ENCODE assay signal across 9 cellular contexts in the genomic region with DNA sequence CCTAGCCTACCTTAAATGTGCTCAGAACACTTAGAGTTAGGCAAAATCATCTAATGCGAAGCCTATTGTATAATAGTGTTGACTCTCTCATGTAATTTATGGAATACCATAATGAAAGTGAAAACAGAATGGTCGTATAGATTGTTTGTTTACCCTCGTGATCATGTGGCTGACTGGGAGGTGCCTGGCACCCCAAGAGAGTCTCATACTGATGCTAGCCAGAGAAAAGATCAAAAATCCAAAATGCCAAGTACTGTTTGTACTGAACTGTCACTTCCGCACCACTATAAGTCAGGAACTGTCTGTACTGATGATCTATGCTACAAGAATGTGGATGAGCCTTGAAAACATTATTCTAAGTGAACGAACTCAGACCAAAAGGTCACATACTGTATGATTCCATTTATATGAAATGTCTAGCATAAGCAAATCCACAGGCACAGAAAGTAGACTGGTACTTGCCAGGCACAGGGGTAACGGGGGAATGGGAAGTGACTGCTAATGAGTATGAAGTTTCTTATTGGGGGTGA. TPM values are rescaled to one million over a fixed set of nuclear protein-coding genes. Genes with fewer than 3 reads are reported as not detected.
A peak's percentile ranks its signal among the peaks of the same experiment; 100 is the strongest.
DNase-seq lines count a peak whose midpoint lies in the region; ATAC-seq, FAIRE-seq and TF ChIP-seq lines count a peak whose summit lies in the region.
"Had no signal": no experiment of that assay in that cellular context is flagged by ENCODE, and none has a peak within 500 bp of the region (broad histone marks: within the 10 kb centered on the region; RNA-seq: fewer than 3 reads in every experiment).

No MANE protein-coding gene starts in this region.

- H2BK15ac ChIP-seq in neuronal stem cell (ENCODE audit: low read length) = no peak overlapping the region

- peak; percentile 81 for FAIRE-seq in A549 (lab: Jason Lieb, UNC)
- no peak for FAIRE-seq in GM12878 (lab: Jason Lieb, UNC)
- FAIRE-seq: GM18507 had no signal

- TF ChIP-seq CTCF in A549 (IDR thresholded peaks at IDR 0.05) (no peak), GM12878 (IDR thresholded peaks at IDR 0.05 in 2 of 3, conservative IDR thresholded peaks at IDR 0.05 in 1 of 3; ENCODE audit: control insufficient read depth in 2 of 3, extremely low read depth in 1 of 3, insufficient read depth in 1 of 3, low read depth in 3 of 3, low read length in 3 of 3) (no peak)

- H2AK5ac ChIP-seq in neuronal stem cell (ENCODE audit: low read depth, low read length) = no peak overlapping the region

- H3K4me1 ChIP-seq in A549 (peaks cover 70% of the 10 kb centered on the region), GM12878 (ENCODE audit: control insufficient read depth, insufficient read depth, low read length) (peaks cover 7% of the 10 kb centered on the region), neuronal stem cell (ENCODE audit: control insufficient read depth in 2 of 2, insufficient read depth in 1 of 2, low read depth in 1 of 2, low read length in 2 of 2) (peaks cover 0 to 16% of the 10 kb centered on the region in 2 donors)

- no peak overlapping the region for H2BK5ac ChIP-seq in neuronal stem cell (ENCODE audit: low read length)

- no peak overlapping the region for H3K18ac ChIP-seq in neuronal stem cell (ENCODE audit: low read length)

- no peaks in the 10 kb centered on the region for H3K9me3 ChIP-seq in A549
- H3K9me3 ChIP-seq in GM12878 (replicated peaks; ENCODE audit: control insufficient read depth, insufficient read depth, low read length) = no peaks in the 10 kb centered on the region
- no peaks in the 10 kb centered on the region for H3K9me3 ChIP-seq in neuronal stem cell (replicated peaks in 1 of 2; ENCODE audit: control insufficient read depth in 2 of 2, insufficient read depth in 1 of 2, low read depth in 1 of 2, low read length in 2 of 2)

- in situ Hi-C loops in GM12878 (cut with MboI) = no loop called here

- H3K27ac ChIP-seq in A549 = peak overlapping the region; percentile 94 to 97
- H3K27ac ChIP-seq in GM12878 (ENCODE audit: control insufficient read depth, insufficient read depth) = no peak overlapping the region
- no peak overlapping the region for H3K27ac ChIP-seq in neuronal stem cell (replicated peaks; ENCODE audit: low read length)

- no peak overlapping the region for H2AFZ ChIP-seq in GM12878 (ENCODE audit: control insufficient read depth, low read depth, low read length)
- H2AFZ ChIP-seq in neuronal stem cell (ENCODE audit: low read length) = no peak overlapping the region

- H2BK120ac ChIP-seq in neuronal stem cell (ENCODE audit: low read depth, low read length) = no peak overlapping the region

- WGBS in A549 (ENCODE audit: missing lambda C conversion rate) = 1% methylated on average over 6 of the region's 6 CpGs
- WGBS in GM12878 (ENCODE audit: insufficient coverage, insufficient replicate concordance, low lambda C conversion rate, missing lambda C conversion rate) = 65% methylated on average over 6 of the region's 6 CpGs
- no CpG with 5 or more reads among the region's 6 CpGs for whole genome bisulfite sequencing in neuronal stem cell (ENCODE audit: extremely low coverage in 2 of 2, insufficient read length in 2 of 2, insufficient replicate concordance in 1 of 2), 2 donors

- H4K8ac ChIP-seq in neuronal stem cell (ENCODE audit: low read depth, low read length) = no peak overlapping the region

- peaks cover 19% of the 10 kb centered on the region for H3K79me1 ChIP-seq in neuronal stem cell (ENCODE audit: low read depth, low read length)

- CTCF ChIA-PET in A549 (lab: Yijun Ruan, JAX) (interaction anchor here (0.6 to 15.0 kb wide), 6 partner anchors 17 to 61 kb away, joined by 3 to 131 read pairs (median 4); a partner anchor contains a TSS), GM12878 (lab: Yijun Ruan, JAX) (interaction anchor here (1.1 kb wide), 1 partner anchor 61 kb away, joined by 4 read pairs; no protein-coding TSS in a partner anchor)

- POLR2A ChIA-PET in A549 (lab: Yijun Ruan, JAX) = interaction anchor here (0.6 to 0.8 kb wide), 3 partner anchors 25 to 138 kb away, joined by 3 to 11 read pairs (median 5); no protein-coding TSS in a partner anchor
- POLR2A ChIA-PET in GM12878 (lab: Charles Lee) = interaction anchor here (0.6 to 0.7 kb wide), 3 partner anchors 13 to 197 kb away, joined by 3 to 7 read pairs (median 4); no protein-coding TSS in a partner anchor

- TF ChIP-seq EP300 in A549 (IDR thresholded peaks at IDR 0.05) (peak; percentile 79 to 93; a peak in 3 of 5 replicates), GM12878 (IDR thresholded peaks at IDR 0.05; ENCODE audit: borderline replicate concordance in 1 of 2, control insufficient read depth in 1 of 2, low read depth in 2 of 2, low read length in 2 of 2) (no peak)

- ATAC-seq in A549 = peak; percentile 90 to 94
- no peak for ATAC-seq in GM12878
- ATAC-seq in stimulated activated naive CD8-positive, alpha-beta T cell treated with anti-CD3 and anti-CD28 coated beads, Interleukin-15, Interleukin-2, amounts not matched to agents 100 U/mL and 50 U/mL, for 24 hours = peak; percentile 36
- ATAC-seq in HG03097 (IDR thresholded peaks at IDR 0.05; ENCODE audit: low FRiP score, unreplicated experiment) = no peak

- H2BK12ac ChIP-seq in neuronal stem cell (ENCODE audit: low read length) = no peak overlapping the region

- H3K36me3 ChIP-seq in GM12878 (ENCODE audit: control insufficient read depth in 2 of 2, insufficient read depth in 2 of 2, low read length in 1 of 2) (peaks cover 23 to 31% of the 10 kb centered on the region in 2 experiments), neuronal stem cell (replicated peaks in 1 of 2; ENCODE audit: control insufficient read depth in 2 of 2, insufficient read depth in 2 of 2, low read length in 2 of 2) (peaks cover 5 to 91% of the 10 kb centered on the region in 2 donors)

- SMC1A ChIA-PET in GM12878 (lab: Charles Lee; ENCODE audit: uncharacterized antibody, unreplicated experiment) = no interaction called here

- H4K20me1 ChIP-seq in GM12878 (ENCODE audit: control insufficient read depth, insufficient read depth) = peaks cover 21% of the 10 kb centered on the region

- H4K91ac ChIP-seq in neuronal stem cell (ENCODE audit: low read depth, low read length, poor library complexity) = no peak overlapping the region

- no peak overlapping the region for H3K9ac ChIP-seq in GM12878 (ENCODE audit: control insufficient read depth, insufficient read depth, low read length)
- H3K9ac ChIP-seq in neuronal stem cell (ENCODE audit: low read depth, low read length, poor library complexity) = no peak overlapping the region

- H3K23ac ChIP-seq in neuronal stem cell (ENCODE audit: low read depth, low read length, poor library complexity) = no peak overlapping the region

- DNase-seq in A549 (ENCODE audit: low read depth in 1 of 2, low spot score in 1 of 2) = peak; percentile 77 to 91
- DNase-seq in HPDE6-E6E7 (ENCODE audit: extremely low spot score) = peak; percentile 96
- no peak for DNase-seq in GM12878 (ENCODE audit: low read depth, low spot score)
- DNase-seq in iris pigment epithelial cell (ENCODE audit: low read depth) = peak; percentile 99
- no peak for DNase-seq in stimulated activated naive CD8-positive, alpha-beta T cell treated with anti-CD3 and anti-CD28 coated beads, Interleukin-15, Interleukin-2, amounts not matched to agents 100 U/mL and 50 U/mL, for 24 hours
- no peak for DNase-seq in neuronal stem cell (ENCODE audit: low spot score)
- DNase-seq in stimulated activated CD4-positive, alpha-beta T cell treated with anti-CD3 and anti-CD28 coated beads, Interleukin-4, amount 100 ng/mL, for 4 hours = no peak

- intact Hi-C loops in GM12878 (cut with micrococcal nuclease; ENCODE audit: unreplicated experiment) = no loop called here

- RAD21 ChIA-PET in GM12878 (lab: Charles Lee; ENCODE audit: unreplicated experiment) = no interaction called here

- H3K27me3 ChIP-seq in GM12878 (replicated peaks in 1 of 2; ENCODE audit: control insufficient read depth in 2 of 2, insufficient read depth in 2 of 2, low read length in 1 of 2) (no peaks in the 10 kb centered on the region), neuronal stem cell (ENCODE audit: control insufficient read depth in 3 of 3, insufficient read depth in 3 of 3, low read depth in 1 of 3, low read length in 3 of 3) (no peaks in the 10 kb centered on the region)

- H3K4me3 ChIP-seq in A549 = peak overlapping the region; percentile 34
- H3K4me3 ChIP-seq in GM12878 = no peak overlapping the region
- H3K4me3 ChIP-seq in neuronal stem cell (ENCODE audit: low read length in 2 of 2) = no peak overlapping the region

- BruUV-seq in GM12878 (replicated peaks; lab: Mats Ljungman, UMichigan) = no TSS peak

- H3K4ac ChIP-seq in neuronal stem cell (ENCODE audit: low read length) = no peak overlapping the region

- TF ChIP-seq POLR2A in A549 (IDR thresholded peaks at IDR 0.05; ENCODE audit: low read length) (no peak), GM12878 (IDR thresholded peaks at IDR 0.05; ENCODE audit: low read depth, low read length) (no peak)

- H3K4me2 ChIP-seq in A549 = peak overlapping the region; percentile 90
- H3K4me2 ChIP-seq in GM12878 (ENCODE audit: control insufficient read depth, insufficient read depth) = no peak overlapping the region
- no peak overlapping the region for H3K4me2 ChIP-seq in neuronal stem cell (ENCODE audit: insufficient read depth, low read length, poor library complexity, severe bottlenecking)

- H3K14ac ChIP-seq in neuronal stem cell (ENCODE audit: low read length) = no peak overlapping the region

- TF ChIP-seq RAD21 in A549 (conservative IDR thresholded peaks at IDR 0.05 in 1 of 2, IDR thresholded peaks at IDR 0.05 in 1 of 2) (peak; percentile 20 to 54; a peak in 4 of 5 replicates), GM12878 (IDR thresholded peaks at IDR 0.05; ENCODE audit: insufficient read depth, low read depth, low read length) (no peak)

- H3K79me2 ChIP-seq in GM12878 (ENCODE audit: control insufficient read depth, insufficient read depth, low read length) = peaks cover 81% of the 10 kb centered on the region

RNA-seq across cellular contexts. Expression of a gene that starts 22.4 kb away (rescaled TPM):
- 23.6 and 24.9 TPM in 2 replicates for polyA plus RNA-seq in A549 (2011; rRNA removed)
- 10.9 TPM in 2 replicates for polyA plus RNA-seq in A549 (2012; cell fraction: cytosol; rRNA removed)
- polyA plus RNA-seq in A549 (2012; cell fraction: nucleus; rRNA removed) = 19.5 and 21.4 TPM in 2 replicates
- 10.2 to 11.2 TPM (median 10.4 TPM) in 3 replicates for polyA plus RNA-seq in A549 (2017; fragmentation: RNase III; extraction: RNeasy Plus Mini Kit Qiagen cat#74134 plus additional on column Dnase treatment)
- polyA minus RNA-seq in A549 (2011; rRNA and poly(A)+ RNA removed) = 22.2 and 24.4 TPM in 2 replicates
- total RNA-seq in GM12878 (2013; cell fraction: nucleolus; rRNA removed) = 207 and 208 TPM in 2 replicates
- total RNA-seq in GM12878 (2014; rRNA removed) = 17.8 and 18.5 TPM in 2 replicates
- total RNA-seq in GM12878 (2014; rRNA removed; fragmentation: Illumina TruSeq; extraction: Trizol) = 24.1 and 24.2 TPM in 2 replicates
- total RNA-seq in GM12878 (2021) = 42.1 and 54.8 TPM in 2 replicates
- 9.9 TPM for polyA plus RNA-seq in GM12878 (2011; ENCODE audit: low read depth)
- 26.6 and 34.3 TPM in 2 replicates for polyA plus RNA-seq in GM12878 (2011; rRNA removed)
- polyA plus RNA-seq in GM12878 (2011; cell fraction: cytosol; rRNA removed) = 21.0 and 23.6 TPM in 2 replicates
- 69.7 and 78.1 TPM in 2 replicates for polyA plus RNA-seq in GM12878 (2011; cell fraction: nucleus; rRNA removed)
- 16.4 and 22.5 TPM in 2 replicates for polyA plus RNA-seq in GM12878 (2012)
- polyA plus RNA-seq in GM12878 (2014; fragmentation: Illumina TruSeq; extraction: Trizol) = 27.1 and 27.9 TPM in 2 replicates
- polyA plus RNA-seq in GM12878 (2014; fragmentation: Nextera tagmentation; extraction: Ambion mirVana) = 10 to 100 TPM; 12.9 to 18.4 TPM
- polyA plus RNA-seq in GM12878 (2014; rRNA removed) = 21.7 and 22.7 TPM in 2 replicates
- 10 to 100 TPM; 22.1 to 25.0 TPM for polyA plus RNA-seq in GM12878 (2016; fragmentation: Nextera tagmentation; extraction: Ambion mirVana)
- polyA minus RNA-seq in GM12878 (2011; rRNA and poly(A)+ RNA removed) = 49.9 and 55.7 TPM in 2 replicates
- 18.0 and 20.2 TPM in 2 replicates for polyA minus RNA-seq in GM12878 (2011; cell fraction: cytosol; rRNA and poly(A)+ RNA removed)
- polyA minus RNA-seq in GM12878 (2011; cell fraction: nucleus; rRNA and poly(A)+ RNA removed) = 45.5 and 61.3 TPM in 2 replicates
- 44.7 TPM for polyA plus RNA-seq in neuronal stem cell (2013, experiment 1 of 2)
- 45.0 TPM for polyA plus RNA-seq in neuronal stem cell (2013, experiment 2 of 2)

Comparison
In these comparisons a context has a peak if more than half of its experiments do, and no peak if none do; other contexts are left out.
1. ATAC-seq: peak in A549 (2 of 2) and stimulated activated naive CD8-positive, alpha-beta T cell treated with anti-CD3 and anti-CD28 coated beads, Interleukin-15, Interleukin-2, amounts not matched to agents 100 U/mL and 50 U/mL, for 24 hours (single experiment); none in GM12878 (single experiment) and HG03097 (single experiment).
2. DNase-seq: peak in A549 (2 of 2), HPDE6-E6E7 (single experiment) and iris pigment epithelial cell (single experiment); none in GM12878 (single experiment), stimulated activated naive CD8-positive, alpha-beta T cell treated with anti-CD3 and anti-CD28 coated beads, Interleukin-15, Interleukin-2, amounts not matched to agents 100 U/mL and 50 U/mL, for 24 hours (single experiment), neuronal stem cell (single experiment) and stimulated activated CD4-positive, alpha-beta T cell treated with anti-CD3 and anti-CD28 coated beads, Interleukin-4, amount 100 ng/mL, for 4 hours (0 of 2).
3. H3K27ac ChIP-seq: peak in A549 (2 of 2); none in GM12878 (single experiment) and neuronal stem cell (single experiment).